Comparison of ENCODE assay signal across 1 cellular context in the genomic region with DNA sequence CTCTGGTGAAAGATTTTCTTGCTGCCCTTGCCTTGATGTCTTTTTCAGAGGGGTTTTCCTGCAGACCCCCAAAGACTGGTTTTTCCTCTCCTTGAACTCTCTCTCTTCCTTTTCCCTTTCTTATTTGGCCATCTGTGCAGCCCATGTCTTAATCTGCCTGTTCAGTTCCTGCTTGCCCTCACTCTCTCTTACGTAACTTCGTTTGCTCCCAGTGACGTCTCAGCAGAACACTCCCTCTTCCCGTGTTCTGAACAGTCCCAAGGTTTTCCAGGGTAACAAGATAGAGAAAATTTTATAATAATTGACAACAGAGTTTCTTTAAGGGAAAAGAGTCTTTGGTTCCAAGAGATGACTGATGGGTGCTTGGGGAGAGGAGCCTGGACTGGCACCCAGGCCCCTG.
TF ChIP-seq lines count a peak whose summit lies in the region.

No MANE protein-coding gene starts in this region.

TF ChIP-seq in H1, 55 proteins besides CTCF, POLR2A, EP300 and RAD21 (continued from another document):
- TF ChIP-seq, protein P1, sequence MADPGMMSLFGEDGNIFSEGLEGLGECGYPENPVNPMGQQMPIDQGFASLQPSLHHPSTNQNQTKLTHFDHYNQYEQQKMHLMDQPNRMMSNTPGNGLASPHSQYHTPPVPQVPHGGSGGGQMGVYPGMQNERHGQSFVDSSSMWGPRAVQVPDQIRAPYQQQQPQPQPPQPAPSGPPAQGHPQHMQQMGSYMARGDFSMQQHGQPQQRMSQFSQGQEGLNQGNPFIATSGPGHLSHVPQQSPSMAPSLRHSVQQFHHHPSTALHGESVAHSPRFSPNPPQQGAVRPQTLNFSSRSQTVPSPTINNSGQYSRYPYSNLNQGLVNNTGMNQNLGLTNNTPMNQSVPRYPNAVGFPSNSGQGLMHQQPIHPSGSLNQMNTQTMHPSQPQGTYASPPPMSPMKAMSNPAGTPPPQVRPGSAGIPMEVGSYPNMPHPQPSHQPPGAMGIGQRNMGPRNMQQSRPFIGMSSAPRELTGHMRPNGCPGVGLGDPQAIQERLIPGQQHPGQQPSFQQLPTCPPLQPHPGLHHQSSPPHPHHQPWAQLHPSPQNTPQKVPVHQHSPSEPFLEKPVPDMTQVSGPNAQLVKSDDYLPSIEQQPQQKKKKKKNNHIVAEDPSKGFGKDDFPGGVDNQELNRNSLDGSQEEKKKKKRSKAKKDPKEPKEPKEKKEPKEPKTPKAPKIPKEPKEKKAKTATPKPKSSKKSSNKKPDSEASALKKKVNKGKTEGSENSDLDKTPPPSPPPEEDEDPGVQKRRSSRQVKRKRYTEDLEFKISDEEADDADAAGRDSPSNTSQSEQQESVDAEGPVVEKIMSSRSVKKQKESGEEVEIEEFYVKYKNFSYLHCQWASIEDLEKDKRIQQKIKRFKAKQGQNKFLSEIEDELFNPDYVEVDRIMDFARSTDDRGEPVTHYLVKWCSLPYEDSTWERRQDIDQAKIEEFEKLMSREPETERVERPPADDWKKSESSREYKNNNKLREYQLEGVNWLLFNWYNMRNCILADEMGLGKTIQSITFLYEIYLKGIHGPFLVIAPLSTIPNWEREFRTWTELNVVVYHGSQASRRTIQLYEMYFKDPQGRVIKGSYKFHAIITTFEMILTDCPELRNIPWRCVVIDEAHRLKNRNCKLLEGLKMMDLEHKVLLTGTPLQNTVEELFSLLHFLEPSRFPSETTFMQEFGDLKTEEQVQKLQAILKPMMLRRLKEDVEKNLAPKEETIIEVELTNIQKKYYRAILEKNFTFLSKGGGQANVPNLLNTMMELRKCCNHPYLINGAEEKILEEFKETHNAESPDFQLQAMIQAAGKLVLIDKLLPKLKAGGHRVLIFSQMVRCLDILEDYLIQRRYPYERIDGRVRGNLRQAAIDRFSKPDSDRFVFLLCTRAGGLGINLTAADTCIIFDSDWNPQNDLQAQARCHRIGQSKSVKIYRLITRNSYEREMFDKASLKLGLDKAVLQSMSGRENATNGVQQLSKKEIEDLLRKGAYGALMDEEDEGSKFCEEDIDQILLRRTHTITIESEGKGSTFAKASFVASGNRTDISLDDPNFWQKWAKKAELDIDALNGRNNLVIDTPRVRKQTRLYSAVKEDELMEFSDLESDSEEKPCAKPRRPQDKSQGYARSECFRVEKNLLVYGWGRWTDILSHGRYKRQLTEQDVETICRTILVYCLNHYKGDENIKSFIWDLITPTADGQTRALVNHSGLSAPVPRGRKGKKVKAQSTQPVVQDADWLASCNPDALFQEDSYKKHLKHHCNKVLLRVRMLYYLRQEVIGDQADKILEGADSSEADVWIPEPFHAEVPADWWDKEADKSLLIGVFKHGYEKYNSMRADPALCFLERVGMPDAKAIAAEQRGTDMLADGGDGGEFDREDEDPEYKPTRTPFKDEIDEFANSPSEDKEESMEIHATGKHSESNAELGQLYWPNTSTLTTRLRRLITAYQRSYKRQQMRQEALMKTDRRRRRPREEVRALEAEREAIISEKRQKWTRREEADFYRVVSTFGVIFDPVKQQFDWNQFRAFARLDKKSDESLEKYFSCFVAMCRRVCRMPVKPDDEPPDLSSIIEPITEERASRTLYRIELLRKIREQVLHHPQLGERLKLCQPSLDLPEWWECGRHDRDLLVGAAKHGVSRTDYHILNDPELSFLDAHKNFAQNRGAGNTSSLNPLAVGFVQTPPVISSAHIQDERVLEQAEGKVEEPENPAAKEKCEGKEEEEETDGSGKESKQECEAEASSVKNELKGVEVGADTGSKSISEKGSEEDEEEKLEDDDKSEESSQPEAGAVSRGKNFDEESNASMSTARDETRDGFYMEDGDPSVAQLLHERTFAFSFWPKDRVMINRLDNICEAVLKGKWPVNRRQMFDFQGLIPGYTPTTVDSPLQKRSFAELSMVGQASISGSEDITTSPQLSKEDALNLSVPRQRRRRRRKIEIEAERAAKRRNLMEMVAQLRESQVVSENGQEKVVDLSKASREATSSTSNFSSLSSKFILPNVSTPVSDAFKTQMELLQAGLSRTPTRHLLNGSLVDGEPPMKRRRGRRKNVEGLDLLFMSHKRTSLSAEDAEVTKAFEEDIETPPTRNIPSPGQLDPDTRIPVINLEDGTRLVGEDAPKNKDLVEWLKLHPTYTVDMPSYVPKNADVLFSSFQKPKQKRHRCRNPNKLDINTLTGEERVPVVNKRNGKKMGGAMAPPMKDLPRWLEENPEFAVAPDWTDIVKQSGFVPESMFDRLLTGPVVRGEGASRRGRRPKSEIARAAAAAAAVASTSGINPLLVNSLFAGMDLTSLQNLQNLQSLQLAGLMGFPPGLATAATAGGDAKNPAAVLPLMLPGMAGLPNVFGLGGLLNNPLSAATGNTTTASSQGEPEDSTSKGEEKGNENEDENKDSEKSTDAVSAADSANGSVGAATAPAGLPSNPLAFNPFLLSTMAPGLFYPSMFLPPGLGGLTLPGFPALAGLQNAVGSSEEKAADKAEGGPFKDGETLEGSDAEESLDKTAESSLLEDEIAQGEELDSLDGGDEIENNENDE (IDR thresholded peaks at IDR 0.05; ENCODE audit: insufficient replicate concordance, low read length): no peak
- TF ChIP-seq SP1 (IDR thresholded peaks at IDR 0.05; ENCODE audit: low read depth, low read length) (no peak), FOSL1 (IDR thresholded peaks at IDR 0.05; ENCODE audit: insufficient read depth, low read depth, low read length) (no peak), BRCA1 (IDR thresholded peaks at IDR 0.05; ENCODE audit: low read depth, low read length) (no peak), POLR2AphosphoS5 (IDR thresholded peaks at IDR 0.05; ENCODE audit: low read depth, low read length) (no peak), RFX5 (IDR thresholded peaks at IDR 0.05; ENCODE audit: borderline replicate concordance, low read depth, low read length) (no peak), SIRT6 (IDR thresholded peaks at IDR 0.05; ENCODE audit: low read length) (no peak), CHD2 (IDR thresholded peaks at IDR 0.05; ENCODE audit: low read length) (no peak), JUN (IDR thresholded peaks at IDR 0.05; ENCODE audit: low read depth, low read length) (no peak), TCF12 (IDR thresholded peaks at IDR 0.05; ENCODE audit: low read depth, low read length) (no peak), HDAC2 (IDR thresholded peaks at IDR 0.05; ENCODE audit: borderline replicate concordance in 1 of 2, low read depth in 2 of 2, low read length in 2 of 2) (no peak), KDM4A (IDR thresholded peaks at IDR 0.05; ENCODE audit: low read depth, low read length, severe bottlenecking) (no peak), YY1 (IDR thresholded peaks at IDR 0.05; ENCODE audit: low read depth, low read length) (no peak), ATF3 (IDR thresholded peaks at IDR 0.05; ENCODE audit: insufficient read depth, low read depth, low read length) (no peak), TBP (IDR thresholded peaks at IDR 0.05; ENCODE audit: low read depth, low read length) (no peak)
